1 cellular context compared by ENCODE assay signal in the genomic region with DNA sequence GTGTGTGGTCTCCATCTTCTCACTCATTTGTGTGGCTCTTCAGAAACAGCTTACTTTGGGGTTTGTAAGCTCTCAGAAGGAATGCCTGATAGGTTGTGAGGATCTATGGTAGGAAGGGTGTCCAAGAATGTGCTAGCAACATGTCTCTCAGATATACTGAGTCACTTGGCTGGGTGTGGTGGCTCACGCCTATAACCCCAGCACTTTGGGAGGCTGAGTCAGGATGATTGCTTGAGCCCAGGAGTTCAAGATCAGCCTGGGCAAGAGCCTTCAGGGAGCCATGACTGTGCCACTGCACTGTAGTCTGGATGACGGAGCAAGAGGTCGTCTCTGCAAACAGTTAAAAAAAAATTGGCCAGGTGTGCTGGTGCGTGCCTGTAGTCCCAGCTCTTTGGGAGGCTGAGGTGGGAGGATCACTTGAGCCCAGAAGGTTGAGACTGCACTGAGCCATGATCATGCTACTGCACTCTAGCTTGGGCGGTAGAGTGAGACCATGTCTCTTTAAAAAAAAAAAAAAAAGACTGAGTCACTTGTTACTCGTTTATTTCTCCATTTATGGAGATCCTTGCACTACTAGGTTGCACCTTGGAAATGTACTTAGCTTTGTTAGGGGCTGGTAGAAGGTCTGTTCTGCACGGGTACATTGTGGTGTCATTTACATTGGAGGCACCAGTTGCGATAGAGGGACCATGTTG.
TF ChIP-seq lines count a peak whose summit lies in the region.

No MANE protein-coding gene starts in this region.

TF ChIP-seq in GM23338, 12 proteins besides CTCF, POLR2A, EP300 and RAD21:
- TF ChIP-seq, protein P1, sequence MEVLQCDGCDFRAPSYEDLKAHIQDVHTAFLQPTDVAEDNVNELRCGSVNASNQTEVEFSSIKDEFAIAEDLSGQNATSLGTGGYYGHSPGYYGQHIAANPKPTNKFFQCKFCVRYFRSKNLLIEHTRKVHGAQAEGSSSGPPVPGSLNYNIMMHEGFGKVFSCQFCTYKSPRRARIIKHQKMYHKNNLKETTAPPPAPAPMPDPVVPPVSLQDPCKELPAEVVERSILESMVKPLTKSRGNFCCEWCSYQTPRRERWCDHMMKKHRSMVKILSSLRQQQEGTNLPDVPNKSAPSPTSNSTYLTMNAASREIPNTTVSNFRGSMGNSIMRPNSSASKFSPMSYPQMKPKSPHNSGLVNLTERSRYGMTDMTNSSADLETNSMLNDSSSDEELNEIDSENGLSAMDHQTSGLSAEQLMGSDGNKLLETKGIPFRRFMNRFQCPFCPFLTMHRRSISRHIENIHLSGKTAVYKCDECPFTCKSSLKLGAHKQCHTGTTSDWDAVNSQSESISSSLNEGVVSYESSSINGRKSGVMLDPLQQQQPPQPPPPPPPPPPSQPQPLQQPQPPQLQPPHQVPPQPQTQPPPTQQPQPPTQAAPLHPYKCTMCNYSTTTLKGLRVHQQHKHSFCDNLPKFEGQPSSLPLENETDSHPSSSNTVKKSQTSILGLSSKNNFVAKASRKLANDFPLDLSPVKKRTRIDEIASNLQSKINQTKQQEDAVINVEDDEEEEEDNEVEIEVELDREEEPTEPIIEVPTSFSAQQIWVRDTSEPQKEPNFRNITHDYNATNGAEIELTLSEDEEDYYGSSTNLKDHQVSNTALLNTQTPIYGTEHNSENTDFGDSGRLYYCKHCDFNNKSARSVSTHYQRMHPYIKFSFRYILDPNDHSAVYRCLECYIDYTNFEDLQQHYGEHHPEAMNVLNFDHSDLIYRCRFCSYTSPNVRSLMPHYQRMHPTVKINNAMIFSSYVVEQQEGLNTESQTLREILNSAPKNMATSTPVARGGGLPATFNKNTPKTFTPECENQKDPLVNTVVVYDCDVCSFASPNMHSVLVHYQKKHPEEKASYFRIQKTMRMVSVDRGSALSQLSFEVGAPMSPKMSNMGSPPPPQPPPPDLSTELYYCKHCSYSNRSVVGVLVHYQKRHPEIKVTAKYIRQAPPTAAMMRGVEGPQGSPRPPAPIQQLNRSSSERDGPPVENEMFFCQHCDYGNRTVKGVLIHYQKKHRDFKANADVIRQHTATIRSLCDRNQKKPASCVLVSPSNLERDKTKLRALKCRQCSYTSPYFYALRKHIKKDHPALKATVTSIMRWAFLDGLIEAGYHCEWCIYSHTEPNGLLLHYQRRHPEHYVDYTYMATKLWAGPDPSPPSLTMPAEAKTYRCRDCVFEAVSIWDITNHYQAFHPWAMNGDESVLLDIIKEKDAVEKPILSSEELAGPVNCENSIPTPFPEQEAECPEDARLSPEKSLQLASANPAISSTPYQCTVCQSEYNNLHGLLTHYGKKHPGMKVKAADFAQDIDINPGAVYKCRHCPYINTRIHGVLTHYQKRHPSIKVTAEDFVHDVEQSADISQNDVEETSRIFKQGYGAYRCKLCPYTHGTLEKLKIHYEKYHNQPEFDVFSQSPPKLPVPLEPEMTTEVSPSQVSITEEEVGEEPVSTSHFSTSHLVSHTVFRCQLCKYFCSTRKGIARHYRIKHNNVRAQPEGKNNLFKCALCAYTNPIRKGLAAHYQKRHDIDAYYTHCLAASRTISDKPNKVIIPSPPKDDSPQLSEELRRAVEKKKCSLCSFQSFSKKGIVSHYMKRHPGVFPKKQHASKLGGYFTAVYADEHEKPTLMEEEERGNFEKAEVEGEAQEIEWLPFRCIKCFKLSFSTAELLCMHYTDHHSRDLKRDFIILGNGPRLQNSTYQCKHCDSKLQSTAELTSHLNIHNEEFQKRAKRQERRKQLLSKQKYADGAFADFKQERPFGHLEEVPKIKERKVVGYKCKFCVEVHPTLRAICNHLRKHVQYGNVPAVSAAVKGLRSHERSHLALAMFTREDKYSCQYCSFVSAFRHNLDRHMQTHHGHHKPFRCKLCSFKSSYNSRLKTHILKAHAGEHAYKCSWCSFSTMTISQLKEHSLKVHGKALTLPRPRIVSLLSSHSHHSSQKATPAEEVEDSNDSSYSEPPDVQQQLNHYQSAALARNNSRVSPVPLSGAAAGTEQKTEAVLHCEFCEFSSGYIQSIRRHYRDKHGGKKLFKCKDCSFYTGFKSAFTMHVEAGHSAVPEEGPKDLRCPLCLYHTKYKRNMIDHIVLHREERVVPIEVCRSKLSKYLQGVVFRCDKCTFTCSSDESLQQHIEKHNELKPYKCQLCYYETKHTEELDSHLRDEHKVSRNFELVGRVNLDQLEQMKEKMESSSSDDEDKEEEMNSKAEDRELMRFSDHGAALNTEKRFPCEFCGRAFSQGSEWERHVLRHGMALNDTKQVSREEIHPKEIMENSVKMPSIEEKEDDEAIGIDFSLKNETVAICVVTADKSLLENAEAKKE (CRISPR knock-in tag; IDR thresholded peaks at IDR 0.05), result no peak
- no peak for TF ChIP-seq CREB1 (CRISPR knock-in tag; IDR thresholded peaks at IDR 0.05; ENCODE audit: low read depth)
- no peak for TF ChIP-seq EZH2phosphoT487 (IDR thresholded peaks at IDR 0.05; ENCODE audit: unreplicated experiment)
- TF ChIP-seq ETS1 (IDR thresholded peaks at IDR 0.05), result no peak
- TF ChIP-seq JUNB (IDR thresholded peaks at IDR 0.05; ENCODE audit: unreplicated experiment), result no peak
- TF ChIP-seq ZNF114 (CRISPR knock-in tag; IDR thresholded peaks at IDR 0.05), result no peak
- TF ChIP-seq, protein P2, sequence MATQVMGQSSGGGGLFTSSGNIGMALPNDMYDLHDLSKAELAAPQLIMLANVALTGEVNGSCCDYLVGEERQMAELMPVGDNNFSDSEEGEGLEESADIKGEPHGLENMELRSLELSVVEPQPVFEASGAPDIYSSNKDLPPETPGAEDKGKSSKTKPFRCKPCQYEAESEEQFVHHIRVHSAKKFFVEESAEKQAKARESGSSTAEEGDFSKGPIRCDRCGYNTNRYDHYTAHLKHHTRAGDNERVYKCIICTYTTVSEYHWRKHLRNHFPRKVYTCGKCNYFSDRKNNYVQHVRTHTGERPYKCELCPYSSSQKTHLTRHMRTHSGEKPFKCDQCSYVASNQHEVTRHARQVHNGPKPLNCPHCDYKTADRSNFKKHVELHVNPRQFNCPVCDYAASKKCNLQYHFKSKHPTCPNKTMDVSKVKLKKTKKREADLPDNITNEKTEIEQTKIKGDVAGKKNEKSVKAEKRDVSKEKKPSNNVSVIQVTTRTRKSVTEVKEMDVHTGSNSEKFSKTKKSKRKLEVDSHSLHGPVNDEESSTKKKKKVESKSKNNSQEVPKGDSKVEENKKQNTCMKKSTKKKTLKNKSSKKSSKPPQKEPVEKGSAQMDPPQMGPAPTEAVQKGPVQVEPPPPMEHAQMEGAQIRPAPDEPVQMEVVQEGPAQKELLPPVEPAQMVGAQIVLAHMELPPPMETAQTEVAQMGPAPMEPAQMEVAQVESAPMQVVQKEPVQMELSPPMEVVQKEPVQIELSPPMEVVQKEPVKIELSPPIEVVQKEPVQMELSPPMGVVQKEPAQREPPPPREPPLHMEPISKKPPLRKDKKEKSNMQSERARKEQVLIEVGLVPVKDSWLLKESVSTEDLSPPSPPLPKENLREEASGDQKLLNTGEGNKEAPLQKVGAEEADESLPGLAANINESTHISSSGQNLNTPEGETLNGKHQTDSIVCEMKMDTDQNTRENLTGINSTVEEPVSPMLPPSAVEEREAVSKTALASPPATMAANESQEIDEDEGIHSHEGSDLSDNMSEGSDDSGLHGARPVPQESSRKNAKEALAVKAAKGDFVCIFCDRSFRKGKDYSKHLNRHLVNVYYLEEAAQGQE (IDR thresholded peaks at IDR 0.05; ENCODE audit: unreplicated experiment), result no peak
- TF ChIP-seq ZNF331 (CRISPR knock-in tag; IDR thresholded peaks at IDR 0.05; ENCODE audit: low read depth), result no peak
- no peak for TF ChIP-seq POLR2AphosphoS5 (IDR thresholded peaks at IDR 0.05; ENCODE audit: low read depth)
- no peak for TF ChIP-seq EZH2 (IDR thresholded peaks at IDR 0.05; ENCODE audit: low read depth, unreplicated experiment)
- no peak for TF ChIP-seq STAT1 (IDR thresholded peaks at IDR 0.05; ENCODE audit: unreplicated experiment)
- no peak for TF ChIP-seq NANOG (IDR thresholded peaks at IDR 0.05; ENCODE audit: borderline replicate concordance)
